In genomic region chr12:98456583-98457573, GRCh38 we compare ENCODE assay signal across 9 cellular contexts. TPM values are rescaled to one million over a fixed set of nuclear protein-coding genes. Genes with fewer than 3 reads are reported as not detected.
DNase-seq lines count a peak whose midpoint lies in the region; ATAC-seq, FAIRE-seq and TF ChIP-seq lines count a peak whose summit lies in the region.
"Had no signal": no experiment of that assay in that cellular context is flagged by ENCODE, and none has a peak within 500 bp of the region (broad histone marks: within the 10 kb centered on the region; RNA-seq: fewer than 3 reads in every experiment).

No MANE protein-coding gene starts in this region.

- H3K9me3 ChIP-seq in mammary epithelial cell (replicated peaks; ENCODE audit: insufficient read depth, low read length) (no peaks in the 10 kb centered on the region), kidney (ENCODE audit: control insufficient read depth in 1 of 2, low read length in 2 of 2) (no peaks in the 10 kb centered on the region)

- H4K20me1 ChIP-seq in mammary epithelial cell (ENCODE audit: insufficient read depth, low read length) = no peaks in the 10 kb centered on the region

- ATAC-seq in GM18909 (IDR thresholded peaks at IDR 0.05; ENCODE audit: poor library complexity, unreplicated experiment) = peak; percentile 65

- in situ Hi-C loops in ACHN (cut with HindIII; ENCODE audit: low pct_ligation_motif_present, low pct_unique_long_range_greater_than_20kb, low sequenced_read_pairs) (no loop called here), mammary epithelial cell (cut with MboI; ENCODE audit: low sequenced_read_pairs in 2 of 2) (no loop called here)

- TF ChIP-seq CTCF in mammary epithelial cell (conservative IDR thresholded peaks at IDR 0.05 in 1 of 2, IDR thresholded peaks at IDR 0.05 in 1 of 2; ENCODE audit: extremely low read depth in 1 of 2, insufficient read depth in 1 of 2, low read depth in 1 of 2, low read length in 2 of 2) (no peak), kidney (IDR thresholded peaks at IDR 0.05; ENCODE audit: borderline replicate concordance, extremely low read depth, insufficient read depth) (no peak)

- intact Hi-C loops in mammary epithelial cell (cut with micrococcal nuclease) = no loop called here
- intact Hi-C loops in kidney (cut with DNase I) = no loop called here

- H3K79me2 ChIP-seq in mammary epithelial cell (ENCODE audit: insufficient read depth, low read length) = no peaks in the 10 kb centered on the region

- dilution Hi-C loops in mammary epithelial cell (cut with HindIII; ENCODE audit: low sequenced_read_pairs) = no loop called here

- H3K27me3 ChIP-seq in mammary epithelial cell (ENCODE audit: insufficient read depth, low read length) = no peaks in the 10 kb centered on the region

- no peak for FAIRE-seq in kidney (lab: Jason Lieb, UNC)
- FAIRE-seq: colon had no signal

- H3K4me2 ChIP-seq in mammary epithelial cell (ENCODE audit: insufficient read depth, low read depth, low read length) = peak overlapping the region; percentile 70

- peaks cover 5% of the 10 kb centered on the region for H3K4me1 ChIP-seq in mammary epithelial cell (ENCODE audit: insufficient read depth, low read length)
- peaks cover 0 to 3% of the 10 kb centered on the region in 2 donors for H3K4me1 ChIP-seq in kidney (ENCODE audit: control insufficient read depth in 1 of 2, insufficient read depth in 1 of 2, low read depth in 1 of 2, low read length in 2 of 2)

- no peak overlapping the region for H3K27ac ChIP-seq in mammary epithelial cell (ENCODE audit: insufficient read depth, low read depth, low read length)
- no peak overlapping the region for H3K27ac ChIP-seq in kidney (ENCODE audit: low read depth in 2 of 2, low read length in 2 of 2)

- BruUV-seq in mammary epithelial cell (replicated peaks; lab: Mats Ljungman, UMichigan) = no TSS peak

- H3K36me3 ChIP-seq in mammary epithelial cell (ENCODE audit: insufficient read depth, low read length) = no peaks in the 10 kb centered on the region
- H3K36me3 ChIP-seq in kidney (ENCODE audit: control insufficient read depth in 1 of 2, insufficient read depth in 2 of 2, low read length in 2 of 2) = no peaks in the 10 kb centered on the region

- H3K4me3 ChIP-seq in mammary epithelial cell (replicated peaks in 1 of 3; ENCODE audit: insufficient read depth in 1 of 3, low read depth in 2 of 3, low read length in 3 of 3) (peak overlapping the region in 2 of 3 experiments; percentile 28 to 45), kidney (ENCODE audit: low read length in 2 of 2) (peak overlapping the region; percentile 46 to 64)

- WGBS in mammary epithelial cell (ENCODE audit: low coverage, missing lambda C conversion rate) = 30% methylated on average over 5 of the region's 49 CpGs

- H3K9ac ChIP-seq in mammary epithelial cell (ENCODE audit: insufficient read depth, low read length) = no peak overlapping the region
- H3K9ac ChIP-seq in kidney (ENCODE audit: low read length in 2 of 2) = peak overlapping the region in 1 of 2 donors; percentile 61

- peak; percentile 69 for DNase-seq in ACHN
- peak; percentile 12 for DNase-seq in NCI-H748 treated with DMSO at 0.1 percent for 48 hours (lab: John Stamatoyannopoulos, UW)
- peak; percentile 39 for DNase-seq in mammary epithelial cell
- peak; percentile 79 for DNase-seq in kidney
- peak; percentile 22 for DNase-seq in stimulated activated CD4-positive, alpha-beta T cell treated with anti-CD3 and anti-CD28 coated beads, Interleukin-4, amount 100 ng/mL, for 1 hour
- no peak for DNase-seq in NCI-H524 (lab: John Stamatoyannopoulos, UW)
- DNase-seq in SIG-M5 (lab: John Stamatoyannopoulos, UW) = no peak

- peak overlapping the region; percentile 85 for H2AFZ ChIP-seq in mammary epithelial cell (ENCODE audit: low read depth, low read length)

- CTCF ChIA-PET in mammary epithelial cell (lab: Charles Lee; ENCODE audit: low non-redundant PET) = no interaction called here

RNA-seq across cellular contexts. Expression of gene TMPO, which starts 58.5 kb away (rescaled TPM):
- total RNA-seq in mammary epithelial cell (10 to 100 TPM; 26.0 to 74.2 TPM), kidney (55.5 TPM)
- polyA plus RNA-seq in mammary epithelial cell (41.4 TPM), kidney (ENCODE audit: insufficient read depth, low read depth, low replicate concordance) (13.9 TPM)
- polyA minus RNA-seq in mammary epithelial cell = 56.6 TPM

Comparison
In these comparisons a context has a peak if more than half of its experiments do, and no peak if none do; other contexts are left out.
1. DNase-seq: peak in ACHN (single experiment), NCI-H748 treated with DMSO at 0.1 percent for 48 hours (single experiment), mammary epithelial cell (single experiment), kidney (single experiment) and stimulated activated CD4-positive, alpha-beta T cell treated with anti-CD3 and anti-CD28 coated beads, Interleukin-4, amount 100 ng/mL, for 1 hour (single experiment); none in NCI-H524 (0 of 2) and SIG-M5 (single experiment).